ENCODE assay signal across 13 cellular contexts in the genomic region with DNA sequence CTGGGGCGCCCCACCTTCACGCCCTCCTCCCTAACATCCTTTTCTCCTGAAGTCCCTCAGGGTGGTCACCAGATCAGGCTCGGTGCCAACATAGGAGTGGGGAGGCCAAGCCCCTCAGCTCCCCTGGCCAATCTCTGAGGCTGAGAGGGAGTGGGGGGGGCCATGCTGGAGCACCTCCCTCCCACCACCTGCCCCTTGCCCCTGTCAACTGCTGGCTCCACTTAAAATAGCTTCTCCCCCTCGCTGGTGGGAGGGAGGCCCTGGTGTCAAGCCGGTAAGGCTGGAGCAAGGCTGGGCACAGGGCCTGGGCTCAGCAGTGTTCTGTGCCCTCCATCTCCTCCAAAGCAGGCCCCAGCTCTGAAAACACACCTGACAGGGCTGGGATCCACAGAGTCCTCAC. TPM values are rescaled to one million over a fixed set of nuclear protein-coding genes. Genes with fewer than 3 reads are reported as not detected.
DNase-seq lines count a peak whose midpoint lies in the region; ATAC-seq, FAIRE-seq and TF ChIP-seq lines count a peak whose summit lies in the region.
"Had no signal": no experiment of that assay in that cellular context is flagged by ENCODE, and none has a peak within 500 bp of the region (broad histone marks: within the 10 kb centered on the region; RNA-seq: fewer than 3 reads in every experiment).

No MANE protein-coding gene starts in this region.

- peak overlapping the region; percentile 88 for H3K27ac ChIP-seq in DOHH2 (ENCODE audit: low read depth, low read length)
- H3K27ac ChIP-seq in angular gyrus (ENCODE audit: low read depth, low read length), result peak overlapping the region; percentile 62
- peak overlapping the region; percentile 71 to 74 for H3K27ac ChIP-seq in small intestine (ENCODE audit: low read depth in 1 of 2, low read length in 1 of 2)
- H3K27ac ChIP-seq: SJSA1 had no signal

- ATAC-seq in left ventricle myocardium superior, result peak; percentile 47
- no peak for ATAC-seq in activated T-cell treated with anti-CD3 and anti-CD28 coated beads, Interleukin-2, amount 50 U/mL, for 72 hours (replicated peaks in 1 of 2)

- 56 to 65% (median 61%) methylated on average over 5 of the region's 5 CpGs for WGBS in small intestine, 3 donors

- intact Hi-C loops in left ventricle myocardium superior (cut with micrococcal nuclease), result no loop called here
- intact Hi-C loops in activated CD4-positive, alpha-beta T cell treated with anti-CD3 and anti-CD28 coated beads, Interleukin-2, amount 10 ng/mL, durations not matched to agents 24 days and 14 days (cut with micrococcal nuclease), result no loop called here

- peaks cover 45% of the 10 kb centered on the region for H3K36me3 ChIP-seq in DOHH2 (ENCODE audit: control insufficient read depth, low read length)
- no peaks in the 10 kb centered on the region for H3K36me3 ChIP-seq in small intestine (ENCODE audit: control insufficient read depth in 2 of 2, insufficient read depth in 2 of 2, low read length in 2 of 2)

- H3K4me3 ChIP-seq in DOHH2 (ENCODE audit: low read length), result peak overlapping the region; percentile 97
- no peak overlapping the region for H3K4me3 ChIP-seq in small intestine (ENCODE audit: low read depth in 1 of 2, low read length in 2 of 2)
- H3K4me3 ChIP-seq: SJSA1 had no signal

- peaks cover 17% of the 10 kb centered on the region for H3F3A ChIP-seq in DOHH2 (ENCODE audit: control insufficient read depth, insufficient read depth)

- TF ChIP-seq CTCF in DOHH2 (IDR thresholded peaks at IDR 0.05; ENCODE audit: low read depth, low read length, poor library complexity, severe bottlenecking), result no peak

- no peaks in the 10 kb centered on the region for H3K9me3 Mint-ChIP-seq in activated T-cell treated with anti-CD3 and anti-CD28 coated beads, Interleukin-2, amount 50 U/mL, for 72 hours
- no peaks in the 10 kb centered on the region for H3K9me3 Mint-ChIP-seq in activated CD4-positive, alpha-beta T cell treated with anti-CD3 and anti-CD28 coated beads, Interleukin-2, amount 10 ng/mL, durations not matched to agents 24 days and 14 days
- H3K9me3 Mint-ChIP-seq: stimulated activated naive B cell treated with anti-CD40 and anti-IgM and Interleukin-4, amounts not matched to agents 10 μg/mL and 1 μg/mL and 100 μg/mL, for 72 hours had no signal

- H3K9me3 ChIP-seq in DOHH2 (ENCODE audit: control insufficient read depth, insufficient read depth, low read length) (no peaks in the 10 kb centered on the region), small intestine (ENCODE audit: control insufficient read depth, low read depth) (no peaks in the 10 kb centered on the region)
- H3K9me3 ChIP-seq: SJSA1 had no signal

- H3K27me3 ChIP-seq in DOHH2 (ENCODE audit: control insufficient read depth, low read length) (no peaks in the 10 kb centered on the region), small intestine (ENCODE audit: control insufficient read depth in 2 of 2, insufficient read depth in 2 of 2, low read length in 2 of 2) (no peaks in the 10 kb centered on the region)
- H3K27me3 ChIP-seq: SJSA1 had no signal

- no peak overlapping the region for H3K27ac Mint-ChIP-seq in activated T-cell treated with anti-CD3 and anti-CD28 coated beads, Interleukin-2, amount 50 U/mL, for 72 hours
- H3K27ac Mint-ChIP-seq in activated CD4-positive, alpha-beta T cell treated with anti-CD3 and anti-CD28 coated beads, Interleukin-2, amount 10 ng/mL, durations not matched to agents 24 days and 14 days, result no peak overlapping the region

- H3K79me2 ChIP-seq in DOHH2 (ENCODE audit: control insufficient read depth, low read length), result peaks cover 93% of the 10 kb centered on the region

- H4K20me1 ChIP-seq in DOHH2 (ENCODE audit: control insufficient read depth, insufficient read depth, low read depth, low read length), result peaks cover 18% of the 10 kb centered on the region

- H3K4me1 Mint-ChIP-seq in activated T-cell treated with anti-CD3 and anti-CD28 coated beads, Interleukin-2, amount 50 U/mL, for 72 hours (ENCODE audit: low read depth), result peaks cover 7% of the 10 kb centered on the region
- H3K4me1 Mint-ChIP-seq in activated CD4-positive, alpha-beta T cell treated with anti-CD3 and anti-CD28 coated beads, Interleukin-2, amount 10 ng/mL, durations not matched to agents 24 days and 14 days, result peaks cover 8% of the 10 kb centered on the region

- no peak overlapping the region for H3K4me3 Mint-ChIP-seq in activated T-cell treated with anti-CD3 and anti-CD28 coated beads, Interleukin-2, amount 50 U/mL, for 72 hours
- no peak overlapping the region for H3K4me3 Mint-ChIP-seq in activated CD4-positive, alpha-beta T cell treated with anti-CD3 and anti-CD28 coated beads, Interleukin-2, amount 10 ng/mL, durations not matched to agents 24 days and 14 days
- H3K4me3 Mint-ChIP-seq: stimulated activated naive B cell treated with anti-CD40 and anti-IgM and Interleukin-4, amounts not matched to agents 10 μg/mL and 1 μg/mL and 100 μg/mL, for 72 hours had no signal

- no peaks in the 10 kb centered on the region for H3K36me3 Mint-ChIP-seq in activated T-cell treated with anti-CD3 and anti-CD28 coated beads, Interleukin-2, amount 50 U/mL, for 72 hours (ENCODE audit: insufficient read depth in 2 of 2)
- H3K36me3 Mint-ChIP-seq in activated CD4-positive, alpha-beta T cell treated with anti-CD3 and anti-CD28 coated beads, Interleukin-2, amount 10 ng/mL, durations not matched to agents 24 days and 14 days (ENCODE audit: low read depth), result no peaks in the 10 kb centered on the region
- H3K36me3 Mint-ChIP-seq: stimulated activated naive B cell treated with anti-CD40 and anti-IgM and Interleukin-4, amounts not matched to agents 10 μg/mL and 1 μg/mL and 100 μg/mL, for 72 hours had no signal

- H3K9me2 ChIP-seq in DOHH2 (replicated peaks; ENCODE audit: control insufficient read depth, low read length), result no peaks in the 10 kb centered on the region

- H3K27me3 Mint-ChIP-seq in activated T-cell treated with anti-CD3 and anti-CD28 coated beads, Interleukin-2, amount 50 U/mL, for 72 hours (ENCODE audit: low read depth), result peaks cover 6% of the 10 kb centered on the region
- H3K27me3 Mint-ChIP-seq in activated CD4-positive, alpha-beta T cell treated with anti-CD3 and anti-CD28 coated beads, Interleukin-2, amount 10 ng/mL, durations not matched to agents 24 days and 14 days, result peaks cover 19% of the 10 kb centered on the region

- FAIRE-seq in small intestine (lab: Jason Lieb, UNC), result no peak

- peak overlapping the region; percentile 99 for H3K4me2 ChIP-seq in DOHH2 (ENCODE audit: low read length)

- DNase-seq in left ventricle myocardium superior (peak; percentile 78), small intestine (no peak), NCI-H510A (lab: John Stamatoyannopoulos, UW) (no peak), hippocampal formation (lab: John Stamatoyannopoulos, UW) (no peak)
- no peak for DNase-seq in activated T-cell treated with anti-CD3 and anti-CD28 coated beads, Interleukin-2, amount 50 U/mL, for 72 hours
- no peak for DNase-seq in activated CD4-positive, alpha-beta T cell treated with anti-CD3 and anti-CD28 coated beads, Interleukin-2, amount 10 ng/mL, durations not matched to agents 24 days and 14 days
- DNase-seq: central memory CD4-positive, alpha-beta T cell; GOT3; NCI-H1105 treated with DMSO at 0.1 percent for 48 hours; stimulated activated naive B cell treated with anti-CD40 and anti-IgM and Interleukin-4, amounts not matched to agents 10 μg/mL and 1 μg/mL and 100 μg/mL, for 72 hours had no signal

- H3K4me1 ChIP-seq in DOHH2 (ENCODE audit: control insufficient read depth, low read length), result peaks cover 86% of the 10 kb centered on the region
- peaks cover 6 to 41% of the 10 kb centered on the region in 2 donors for H3K4me1 ChIP-seq in small intestine (ENCODE audit: control insufficient read depth in 2 of 2, insufficient read depth in 1 of 2, low read depth in 1 of 2, low read length in 1 of 2)

RNA-seq across cellular contexts. Expression of a gene that starts 4.9 kb away (rescaled TPM):
- 81.7 TPM for total RNA-seq in left ventricle myocardium superior
- polyA plus RNA-seq in small intestine, result 100 to 1,000 TPM in 2 of 3 donors, 10 to 100 TPM in 1; 80.2 to 179 (median 110) TPM
- 10 to 100 TPM; 30.2 to 34.0 TPM for total RNA-seq in activated T-cell treated with anti-CD3 and anti-CD28 coated beads, Interleukin-2, amount 50 U/mL, for 72 hours
- total RNA-seq in activated CD4-positive, alpha-beta T cell treated with anti-CD3 and anti-CD28 coated beads, Interleukin-2, amount 10 ng/mL, durations not matched to agents 24 days and 14 days, result 9.0 and 9.5 TPM in 2 replicates

RNA-seq across cellular contexts. Expression of a gene that starts 24.2 kb away (rescaled TPM):
- 1.4 TPM for total RNA-seq in left ventricle myocardium superior
- polyA plus RNA-seq in small intestine, result 1 to 10 TPM; 1.9 to 2.7 (median 2.2) TPM
- 1 to 10 TPM; 6.4 to 8.5 TPM for total RNA-seq in activated T-cell treated with anti-CD3 and anti-CD28 coated beads, Interleukin-2, amount 50 U/mL, for 72 hours
- total RNA-seq in activated CD4-positive, alpha-beta T cell treated with anti-CD3 and anti-CD28 coated beads, Interleukin-2, amount 10 ng/mL, durations not matched to agents 24 days and 14 days, result 1.4 and 2.2 TPM in 2 replicates

RNA-seq across cellular contexts. Expression of a gene that starts 32.4 kb away (rescaled TPM):
- 9.1 TPM for total RNA-seq in left ventricle myocardium superior
- 1 to 10 TPM in 2 of 3 donors, not detected in 1; 2.4 to 7.9 TPM for polyA plus RNA-seq in small intestine
- total RNA-seq in activated T-cell treated with anti-CD3 and anti-CD28 coated beads, Interleukin-2, amount 50 U/mL, for 72 hours, result 10 to 100 TPM; 16.6 to 27.1 TPM
- total RNA-seq in activated CD4-positive, alpha-beta T cell treated with anti-CD3 and anti-CD28 coated beads, Interleukin-2, amount 10 ng/mL, durations not matched to agents 24 days and 14 days, result 27.8 and 29.0 TPM in 2 replicates

RNA-seq across cellular contexts. Expression of a gene that starts 40.6 kb away (rescaled TPM):
- total RNA-seq in left ventricle myocardium superior, result 44.3 TPM
- 10 to 100 TPM; 28.6 to 41.2 (median 38.2) TPM for polyA plus RNA-seq in small intestine
- 10 to 100 TPM; 45.6 to 51.3 TPM for total RNA-seq in activated T-cell treated with anti-CD3 and anti-CD28 coated beads, Interleukin-2, amount 50 U/mL, for 72 hours
- 44.0 and 44.1 TPM in 2 replicates for total RNA-seq in activated CD4-positive, alpha-beta T cell treated with anti-CD3 and anti-CD28 coated beads, Interleukin-2, amount 10 ng/mL, durations not matched to agents 24 days and 14 days

RNA-seq across cellular contexts. Expression of a gene that starts 41.1 kb away (rescaled TPM):
- total RNA-seq in left ventricle myocardium superior, result 15.8 TPM
- 1 to 10 TPM in 2 of 3 donors, under 1 TPM in 1; 0.45 to 7.1 (median 3.5) TPM for polyA plus RNA-seq in small intestine
- total RNA-seq in activated T-cell treated with anti-CD3 and anti-CD28 coated beads, Interleukin-2, amount 50 U/mL, for 72 hours, result 10 to 100 TPM in 1 of 2 donors, 1 to 10 TPM in 1; 8.5 to 11.5 TPM
- 20.1 and 21.5 TPM in 2 replicates for total RNA-seq in activated CD4-positive, alpha-beta T cell treated with anti-CD3 and anti-CD28 coated beads, Interleukin-2, amount 10 ng/mL, durations not matched to agents 24 days and 14 days
